18 cellular contexts compared by ENCODE assay signal in genomic region chr19:2225415-2226050, GRCh38. TPM values are rescaled to one million over a fixed set of nuclear protein-coding genes. Genes with fewer than 3 reads are reported as not detected.
DNase-seq lines count a peak whose midpoint lies in the region; ATAC-seq and TF ChIP-seq lines count a peak whose summit lies in the region.
"Had no signal": no experiment of that assay in that cellular context is flagged by ENCODE, and none has a peak within 500 bp of the region (broad histone marks: within the 10 kb centered on the region; RNA-seq: fewer than 3 reads in every experiment).

No MANE protein-coding gene starts in this region.

- no peak overlapping the region for H3K4ac ChIP-seq in neuronal stem cell (ENCODE audit: low read length)

- no peaks in the 10 kb centered on the region for H3K4me1 ChIP-seq in neuronal stem cell (ENCODE audit: control insufficient read depth in 2 of 2, insufficient read depth in 1 of 2, low read depth in 1 of 2, low read length in 2 of 2)
- H3K4me1 ChIP-seq: SJCRH30 had no signal

- H2AK5ac ChIP-seq in neuronal stem cell (ENCODE audit: low read depth, low read length): no peak overlapping the region

- H2AFZ ChIP-seq in neuronal stem cell (ENCODE audit: low read length): no peak overlapping the region

- peaks cover 44% of the 10 kb centered on the region for H3K36me3 Mint-ChIP-seq in activated CD4-positive, alpha-beta T cell treated with anti-CD3 and anti-CD28 coated beads, Interleukin-2, amount 10 ng/mL, durations not matched to agents 24 days and 14 days (ENCODE audit: low read depth)
- no peaks in the 10 kb centered on the region for H3K36me3 Mint-ChIP-seq in natural killer cell
- H3K36me3 Mint-ChIP-seq: type B pancreatic cell had no signal

- ATAC-seq in natural killer cell: no peak
- ATAC-seq: stimulated activated naive CD8-positive, alpha-beta T cell treated with anti-CD3 and anti-CD28 coated beads, Interleukin-15, Interleukin-2, amounts not matched to agents 100 U/mL and 50 U/mL, for 24 hours; T-helper 17 cell had no signal

- H2BK12ac ChIP-seq in neuronal stem cell (ENCODE audit: low read length): peak overlapping the region; percentile 22

- H3K4me2 ChIP-seq in neuronal stem cell (ENCODE audit: insufficient read depth, low read length, poor library complexity, severe bottlenecking): peak overlapping the region; percentile 11

- peak overlapping the region; percentile 21 for H3K9ac ChIP-seq in neuronal stem cell (ENCODE audit: low read depth, low read length, poor library complexity)

- no peak overlapping the region for H3K14ac ChIP-seq in neuronal stem cell (ENCODE audit: low read length)

- H4K8ac ChIP-seq in neuronal stem cell (ENCODE audit: low read depth, low read length): peak overlapping the region; percentile 19

- peak overlapping the region; percentile 11 for H3K18ac ChIP-seq in neuronal stem cell (ENCODE audit: low read length)

- intact Hi-C loops in activated CD4-positive, alpha-beta T cell treated with anti-CD3 and anti-CD28 coated beads, Interleukin-2, amount 10 ng/mL, durations not matched to agents 24 days and 14 days (cut with micrococcal nuclease): no loop called here
- intact Hi-C loops in natural killer cell (cut with micrococcal nuclease): no loop called here

- peaks cover 2% of the 10 kb centered on the region for H3K4me1 Mint-ChIP-seq in activated CD4-positive, alpha-beta T cell treated with anti-CD3 and anti-CD28 coated beads, Interleukin-2, amount 10 ng/mL, durations not matched to agents 24 days and 14 days
- peaks cover 6 to 11% of the 10 kb centered on the region in 2 donors for H3K4me1 Mint-ChIP-seq in natural killer cell

- H2BK5ac ChIP-seq in neuronal stem cell (ENCODE audit: low read length): no peak overlapping the region

- H3K9me3 Mint-ChIP-seq in activated CD4-positive, alpha-beta T cell treated with anti-CD3 and anti-CD28 coated beads, Interleukin-2, amount 10 ng/mL, durations not matched to agents 24 days and 14 days: no peaks in the 10 kb centered on the region
- H3K9me3 Mint-ChIP-seq in natural killer cell: no peaks in the 10 kb centered on the region
- H3K9me3 Mint-ChIP-seq: type B pancreatic cell had no signal

- TF ChIP-seq CTCF in natural killer cell (IDR thresholded peaks at IDR 0.05): no peak

- no peak overlapping the region for H3K4me3 ChIP-seq in neuronal stem cell (ENCODE audit: low read length in 2 of 2)
- H3K4me3 ChIP-seq: right atrium auricular region, SJCRH30 had no signal

- H2BK15ac ChIP-seq in neuronal stem cell (ENCODE audit: low read length): no peak overlapping the region

- H3K27me3 ChIP-seq in neuronal stem cell (ENCODE audit: control insufficient read depth in 3 of 3, insufficient read depth in 3 of 3, low read depth in 1 of 3, low read length in 3 of 3): no peaks in the 10 kb centered on the region
- H3K27me3 ChIP-seq: right atrium auricular region, SJCRH30 had no signal

- DNase-seq in activated CD4-positive, alpha-beta T cell treated with anti-CD3 and anti-CD28 coated beads, Interleukin-2, amount 10 ng/mL, durations not matched to agents 24 days and 14 days: no peak
- DNase-seq in activated CD4-positive, alpha-beta T cell treated with anti-CD3 and anti-CD28 coated beads for 4 hours: no peak
- DNase-seq in neuronal stem cell (ENCODE audit: low spot score): no peak
- DNase-seq in natural killer cell: no peak
- DNase-seq: GF-D8; glutamatergic neuron; NCI-H1105 treated with DMSO at 0.1 percent for 48 hours; NCI-H69; SJCRH30; stimulated activated CD4-positive, alpha-beta T cell treated with anti-CD3 and anti-CD28 coated beads, Interleukin-15, amount 100 ng/mL, for 24 hours; stimulated activated naive CD8-positive, alpha-beta T cell treated with anti-CD3 and anti-CD28 coated beads, Interleukin-15, Interleukin-2, amounts not matched to agents 100 U/mL and 50 U/mL, for 24 hours; T-helper 17 cell; WERI-Rb-1 had no signal

- H3K27ac ChIP-seq in neuronal stem cell (replicated peaks; ENCODE audit: low read length): no peak overlapping the region
- H3K27ac ChIP-seq: 22Rv1, right atrium auricular region, SJCRH30, WERI-Rb-1 had no signal

- H2BK120ac ChIP-seq in neuronal stem cell (ENCODE audit: low read depth, low read length): no peak overlapping the region

- H3K4me3 Mint-ChIP-seq in activated CD4-positive, alpha-beta T cell treated with anti-CD3 and anti-CD28 coated beads, Interleukin-2, amount 10 ng/mL, durations not matched to agents 24 days and 14 days: no peak overlapping the region
- no peak overlapping the region for H3K4me3 Mint-ChIP-seq in natural killer cell
- H3K4me3 Mint-ChIP-seq: T-helper 17 cell, type B pancreatic cell had no signal

- peaks cover 43 to 88% of the 10 kb centered on the region in 2 donors for H3K36me3 ChIP-seq in neuronal stem cell (replicated peaks in 1 of 2; ENCODE audit: control insufficient read depth in 2 of 2, insufficient read depth in 2 of 2, low read length in 2 of 2)

- WGBS in neuronal stem cell (ENCODE audit: extremely low coverage in 2 of 2, insufficient read length in 2 of 2, insufficient replicate concordance in 1 of 2), 2 donors: no CpG with 5 or more reads among the region's 32 CpGs

- no peak overlapping the region for H4K91ac ChIP-seq in neuronal stem cell (ENCODE audit: low read depth, low read length, poor library complexity)

- H3K27ac Mint-ChIP-seq in activated CD4-positive, alpha-beta T cell treated with anti-CD3 and anti-CD28 coated beads, Interleukin-2, amount 10 ng/mL, durations not matched to agents 24 days and 14 days: peak overlapping the region; percentile 25
- no peak overlapping the region for H3K27ac Mint-ChIP-seq in natural killer cell

- H3K23ac ChIP-seq in neuronal stem cell (ENCODE audit: low read depth, low read length, poor library complexity): no peak overlapping the region

- H3K9me3 ChIP-seq in neuronal stem cell (replicated peaks in 1 of 2; ENCODE audit: control insufficient read depth in 2 of 2, insufficient read depth in 1 of 2, low read depth in 1 of 2, low read length in 2 of 2): no peaks in the 10 kb centered on the region
- H3K9me3 ChIP-seq: right atrium auricular region, SJCRH30 had no signal

- H3K79me1 ChIP-seq in neuronal stem cell (ENCODE audit: low read depth, low read length): peaks cover 8% of the 10 kb centered on the region

- no peaks in the 10 kb centered on the region for H3K27me3 Mint-ChIP-seq in activated CD4-positive, alpha-beta T cell treated with anti-CD3 and anti-CD28 coated beads, Interleukin-2, amount 10 ng/mL, durations not matched to agents 24 days and 14 days
- no peaks in the 10 kb centered on the region for H3K27me3 Mint-ChIP-seq in natural killer cell (ENCODE audit: low read depth in 2 of 2)
- H3K27me3 Mint-ChIP-seq: T-helper 17 cell, type B pancreatic cell had no signal

RNA-seq across cellular contexts. Expression of gene PLEKHJ1, which starts 10.6 kb away (rescaled TPM):
- total RNA-seq in activated CD4-positive, alpha-beta T cell treated with anti-CD3 and anti-CD28 coated beads, Interleukin-2, amount 10 ng/mL, durations not matched to agents 24 days and 14 days: 70.5 and 71.6 TPM in 2 replicates
- polyA plus RNA-seq in neuronal stem cell (2013, experiment 1 of 2): 94.6 TPM
- 92.1 TPM for polyA plus RNA-seq in neuronal stem cell (2013, experiment 2 of 2)
- 10 to 100 TPM; 36.7 to 45.8 (median 44.7) TPM for total RNA-seq in natural killer cell

RNA-seq across cellular contexts. Expression of gene SF3A2, which starts 11.1 kb away (rescaled TPM):
- 159 and 171 TPM in 2 replicates for total RNA-seq in activated CD4-positive, alpha-beta T cell treated with anti-CD3 and anti-CD28 coated beads, Interleukin-2, amount 10 ng/mL, durations not matched to agents 24 days and 14 days
- polyA plus RNA-seq in neuronal stem cell (2013, experiment 1 of 2): 117 TPM
- 115 TPM for polyA plus RNA-seq in neuronal stem cell (2013, experiment 2 of 2)
- total RNA-seq in natural killer cell: 100 to 1,000 TPM; 143 to 165 (median 147) TPM

RNA-seq across cellular contexts. Expression of gene AMH, which starts 23.6 kb away (rescaled TPM):
- total RNA-seq in activated CD4-positive, alpha-beta T cell treated with anti-CD3 and anti-CD28 coated beads, Interleukin-2, amount 10 ng/mL, durations not matched to agents 24 days and 14 days: 4.0 and 5.1 TPM in 2 replicates
- polyA plus RNA-seq in neuronal stem cell (2013, experiment 1 of 2): 10.1 TPM
- polyA plus RNA-seq in neuronal stem cell (2013, experiment 2 of 2): 9.2 TPM
- total RNA-seq in natural killer cell: 1 to 10 TPM in 1 of 3 donors, under 1 TPM in 2; 0.55 to 2.1 (median 0.88) TPM

RNA-seq across cellular contexts. Expression of gene JSRP1, which starts 30.7 kb away (rescaled TPM):
- total RNA-seq in activated CD4-positive, alpha-beta T cell treated with anti-CD3 and anti-CD28 coated beads, Interleukin-2, amount 10 ng/mL, durations not matched to agents 24 days and 14 days: 0.40 and 0.91 TPM in 2 replicates
- 0.22 TPM for polyA plus RNA-seq in neuronal stem cell (2013, experiment 1 of 2)
- 0.15 TPM for polyA plus RNA-seq in neuronal stem cell (2013, experiment 2 of 2)
- 1 to 10 TPM in 1 of 3 donors, under 1 TPM in 1, not detected in 1; 0.82 to 2.0 TPM for total RNA-seq in natural killer cell
- total RNA-seq: omental fat pad had no signal

RNA-seq across cellular contexts. Expression of gene PEAK3, which starts 56.4 kb away (rescaled TPM):
- total RNA-seq in activated CD4-positive, alpha-beta T cell treated with anti-CD3 and anti-CD28 coated beads, Interleukin-2, amount 10 ng/mL, durations not matched to agents 24 days and 14 days: 0.09 TPM in 1 of 2 replicates, not detected in the other
- polyA plus RNA-seq in neuronal stem cell (2013, experiment 1 of 2): not detected
- not detected for polyA plus RNA-seq in neuronal stem cell (2013, experiment 2 of 2)
- 1 to 10 TPM; 5.7 to 9.5 (median 8.4) TPM for total RNA-seq in natural killer cell
- total RNA-seq: OCI-LY7, T-helper 17 cell had no signal
